9 cellular contexts compared by ENCODE assay signal in the genomic region with DNA sequence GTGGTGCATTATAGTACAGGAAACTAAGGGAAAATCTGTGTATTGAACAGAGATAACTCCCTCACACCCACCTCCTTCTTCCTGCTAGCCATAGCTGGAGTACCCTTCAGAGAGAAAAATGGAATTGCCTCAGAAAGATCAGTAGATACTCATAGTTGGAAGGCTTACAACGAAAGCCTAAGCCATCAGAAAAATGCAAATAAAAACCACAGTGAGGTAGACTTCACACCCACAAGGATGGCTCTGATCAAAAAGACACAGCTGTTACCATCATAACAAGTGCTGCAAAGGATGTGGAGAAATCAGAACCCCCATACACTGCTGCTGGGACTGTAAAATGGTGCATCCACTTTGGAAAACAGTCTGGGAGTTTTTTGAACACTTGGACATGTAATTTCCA. TPM values are rescaled to one million over a fixed set of nuclear protein-coding genes. Genes with fewer than 3 reads are reported as not detected.
DNase-seq lines count a peak whose midpoint lies in the region; ATAC-seq, FAIRE-seq and TF ChIP-seq lines count a peak whose summit lies in the region.
"Had no signal": no experiment of that assay in that cellular context is flagged by ENCODE, and none has a peak within 500 bp of the region (broad histone marks: within the 10 kb centered on the region; RNA-seq: fewer than 3 reads in every experiment).

No MANE protein-coding gene starts in this region.

- peak; percentile 86 for ATAC-seq in GM19025 (IDR thresholded peaks at IDR 0.05; ENCODE audit: low read depth, unreplicated experiment)
- peak; percentile 95 for ATAC-seq in HG03066 (IDR thresholded peaks at IDR 0.05; ENCODE audit: low read depth, unreplicated experiment)
- ATAC-seq in HepG2, result no peak; the same call in 2 of the 3 replicates

- DNase-seq in AG04450 (ENCODE audit: low read depth, low spot score), result peak; percentile 84
- DNase-seq in astrocyte (ENCODE audit: low read depth), result peak; percentile 95
- DNase-seq in UCSD-AML1 (lab: John Stamatoyannopoulos, UW; ENCODE audit: unreplicated experiment), result no peak
- no peak for DNase-seq in prostate gland (ENCODE audit: low spot score)
- no peak for DNase-seq in HepG2 (ENCODE audit: low spot score)
- DNase-seq in NCI-H510A treated with DMSO at 0.1 percent for 48 hours (lab: John Stamatoyannopoulos, UW), result no peak
- DNase-seq: head of caudate nucleus had no signal

- H3K27me3 Mint-ChIP-seq in astrocyte (ENCODE audit: low read depth, unreplicated experiment), result no peaks in the 10 kb centered on the region

- no peaks in the 10 kb centered on the region for H4K20me1 ChIP-seq in astrocyte (ENCODE audit: insufficient read depth, low read length)
- H4K20me1 ChIP-seq in HepG2 (ENCODE audit: insufficient read depth, low read length), result no peaks in the 10 kb centered on the region

- H3K4me1 ChIP-seq in astrocyte (ENCODE audit: insufficient read depth, low read length) (peaks cover 49% of the 10 kb centered on the region), prostate gland (replicated peaks) (no peaks in the 10 kb centered on the region), HepG2 (ENCODE audit: insufficient read depth, low read length) (peaks cover 45% of the 10 kb centered on the region)

- no peaks in the 10 kb centered on the region for H3K36me3 Mint-ChIP-seq in astrocyte (ENCODE audit: low read depth, unreplicated experiment)

- peak overlapping the region; percentile 82 for H3K27ac Mint-ChIP-seq in astrocyte (ENCODE audit: unreplicated experiment)

- POLR2A ChIA-PET in AG04450 (lab: Yijun Ruan, JAX), result no interaction called here
- POLR2A ChIA-PET in HepG2 (lab: Yijun Ruan, JAX), result no interaction called here

- 35% methylated on average over 1 of the region's 1 CpG for WGBS in prostate gland
- 33% methylated on average over 1 of the region's 1 CpG for WGBS in HepG2 (ENCODE audit: low lambda C conversion rate)

- H3K4me3 Mint-ChIP-seq in astrocyte (ENCODE audit: unreplicated experiment), result peak overlapping the region; percentile 61

- no peak for TF ChIP-seq RAD21 in HepG2 (CRISPR knock-in tag; IDR thresholded peaks at IDR 0.05)

- no TSS peak for BruUV-seq in HepG2 (replicated peaks; lab: Mats Ljungman, UMichigan)

- CTCF ChIA-PET in AG04450 (lab: Charles Lee) (interaction anchor here (1.0 to 1.7 kb wide), 2 partner anchors 49 to 196 kb away, joined by 4 read pairs; no protein-coding TSS in a partner anchor), HepG2 (lab: Yijun Ruan, JAX; ENCODE audit: low intra/inter-chr PET ratio, low total read pairs) (no interaction called here)

- peaks cover 43% of the 10 kb centered on the region for H3K4me1 Mint-ChIP-seq in astrocyte (ENCODE audit: low read depth, unreplicated experiment)

- H3K9me3 ChIP-seq in AG04450 (ENCODE audit: control insufficient read depth, insufficient read depth, low read length) (no peaks in the 10 kb centered on the region), astrocyte (ENCODE audit: insufficient read depth, low read depth, low read length) (no peaks in the 10 kb centered on the region), prostate gland (no peaks in the 10 kb centered on the region), HepG2 (ENCODE audit: low read length) (no peaks in the 10 kb centered on the region)

- in situ Hi-C loops in HepG2 (cut with HindIII; ENCODE audit: extremely low pct_ligation_motif_present, low pct_unique_long_range_greater_than_20kb), result no loop called here

- H3K36me3 ChIP-seq in astrocyte (ENCODE audit: insufficient read depth, low read length) (no peaks in the 10 kb centered on the region), prostate gland (no peaks in the 10 kb centered on the region), HepG2 (replicated peaks in 1 of 2; ENCODE audit: control insufficient read depth in 1 of 2, insufficient read depth in 2 of 2, low read length in 2 of 2) (no peaks in the 10 kb centered on the region)

- peak overlapping the region; percentile 0 for H2AFZ ChIP-seq in astrocyte (ENCODE audit: low read depth, low read length)
- no peak overlapping the region for H2AFZ ChIP-seq in HepG2 (ENCODE audit: low read length)

- TF ChIP-seq CTCF in AG04450 (IDR thresholded peaks at IDR 0.05; ENCODE audit: low read depth, low read length) (no peak), astrocyte (IDR thresholded peaks at IDR 0.05; ENCODE audit: insufficient read depth, low read depth, low read length) (no peak), prostate gland (IDR thresholded peaks at IDR 0.05) (no peak), HepG2 (CRISPR knock-in tag; IDR thresholded peaks at IDR 0.05) (no peak)

- TF ChIP-seq EP300 in HepG2 (IDR thresholded peaks at IDR 0.05; ENCODE audit: low read depth in 2 of 2, low read length in 2 of 2) (no peak), HepG2 (CRISPR knock-in tag; IDR thresholded peaks at IDR 0.05; ENCODE audit: borderline replicate concordance) (no peak)

- H3K27ac ChIP-seq in AG04450 (ENCODE audit: low read depth, low read length) (peak overlapping the region; percentile 62), astrocyte (ENCODE audit: low read depth, low read length) (peak overlapping the region; percentile 79), prostate gland (no peak overlapping the region), HepG2 (ENCODE audit: extremely low read length, insufficient read depth, low read length) (no peak overlapping the region)

- peak overlapping the region; percentile 54 for H3K4me2 ChIP-seq in astrocyte (ENCODE audit: low read length)
- no peak overlapping the region for H3K4me2 ChIP-seq in HepG2 (ENCODE audit: low read depth, low read length)

- H3K27me3 ChIP-seq in AG04450 (ENCODE audit: control insufficient read depth, insufficient read depth, low read length), result no peaks in the 10 kb centered on the region
- H3K27me3 ChIP-seq in astrocyte (ENCODE audit: insufficient read depth, low read length), result no peaks in the 10 kb centered on the region
- H3K27me3 ChIP-seq in prostate gland (replicated peaks; ENCODE audit: insufficient read depth), result no peaks in the 10 kb centered on the region
- H3K27me3 ChIP-seq in HepG2 (ENCODE audit: control insufficient read depth in 1 of 2, insufficient read depth in 2 of 2, low read length in 2 of 2), result no peaks in the 10 kb centered on the region

- TF ChIP-seq POLR2A in prostate gland (IDR thresholded peaks at IDR 0.05) (no peak), HepG2 (IDR thresholded peaks at IDR 0.05; ENCODE audit: insufficient read depth in 1 of 2, low read depth in 2 of 2, low read length in 2 of 2) (no peak)

- intact Hi-C loops in prostate gland (cut with DNase I), result no loop called here
- intact Hi-C loops in HepG2 (cut with micrococcal nuclease; ENCODE audit: unreplicated experiment), result no loop called here

- no peaks in the 10 kb centered on the region for H3K79me2 ChIP-seq in astrocyte (ENCODE audit: insufficient read depth, low read length)
- H3K79me2 ChIP-seq in HepG2 (ENCODE audit: insufficient read depth, low read length), result no peaks in the 10 kb centered on the region

- FAIRE-seq in astrocyte (lab: Jason Lieb, UNC), result peak; percentile 45
- no peak for FAIRE-seq in HepG2 (lab: Jason Lieb, UNC)

- H3K9me3 Mint-ChIP-seq in astrocyte (ENCODE audit: unreplicated experiment), result no peaks in the 10 kb centered on the region

- H3K9ac ChIP-seq in astrocyte (ENCODE audit: low read length) (peak overlapping the region; percentile 23), HepG2 (ENCODE audit: insufficient read depth, low read depth, low read length) (no peak overlapping the region)

- H3K4me3 ChIP-seq in AG04450 (ENCODE audit: low read depth, low read length), result no peak overlapping the region
- no peak overlapping the region for H3K4me3 ChIP-seq in astrocyte (ENCODE audit: insufficient read depth, low read depth, low read length)
- no peak overlapping the region for H3K4me3 ChIP-seq in prostate gland
- no peak overlapping the region for H3K4me3 ChIP-seq in HepG2 (replicated peaks in 1 of 3; ENCODE audit: insufficient read depth in 1 of 3, low read depth in 2 of 3, low read length in 3 of 3)

TF ChIP-seq in HepG2, 621 proteins besides CTCF, POLR2A, EP300 and RAD21 (continues in another document):
- TF ChIP-seq BRCA1 (CRISPR knock-in tag; IDR thresholded peaks at IDR 0.05) (no peak), ERF (CRISPR knock-in tag; IDR thresholded peaks at IDR 0.05) (no peak), ZNF224 (CRISPR knock-in tag; IDR thresholded peaks at IDR 0.05) (no peak), PAF1 (CRISPR knock-in tag; IDR thresholded peaks at IDR 0.05) (no peak), KDM2A (CRISPR knock-in tag; IDR thresholded peaks at IDR 0.05; ENCODE audit: borderline replicate concordance, low read depth) (no peak), ZNF83 (CRISPR knock-in tag; IDR thresholded peaks at IDR 0.05; ENCODE audit: borderline replicate concordance) (no peak), NR3C1 (CRISPR knock-in tag; IDR thresholded peaks at IDR 0.05) (no peak), MIER3 (CRISPR knock-in tag; IDR thresholded peaks at IDR 0.05; ENCODE audit: borderline replicate concordance) (no peak)

RNA-seq across cellular contexts. Expression of gene DLG1, which starts 7.4 kb away (rescaled TPM):
- polyA plus RNA-seq in AG04450 (2011; rRNA removed) (50.0 and 58.9 TPM in 2 replicates), HepG2 (2011; rRNA removed) (30.4 and 30.5 TPM in 2 replicates)
- 57.1 and 73.5 TPM in 2 replicates for polyA minus RNA-seq in AG04450 (2011; rRNA and poly(A)+ RNA removed)
- total RNA-seq in astrocyte (161 and 210 TPM in 2 replicates), prostate gland (10 to 100 TPM; 59.0 to 98.2 TPM), HepG2 (2016; rRNA removed; fragmentation: Illumina TruSeq; extraction: Trizol) (104 and 105 TPM in 2 replicates)
- total RNA-seq in HepG2 (2016; cell fraction: cytosol; rRNA removed; fragmentation: Illumina TruSeq; extraction: Trizol; ENCODE audit: low read depth), result 40.0 and 44.2 TPM in 2 replicates
- total RNA-seq in HepG2 (2016; cell fraction: insoluble cytoplasmic fraction; rRNA removed; fragmentation: Illumina TruSeq; extraction: Trizol), result 102 and 106 TPM in 2 replicates
- total RNA-seq in HepG2 (2016; cell fraction: membrane; rRNA removed; fragmentation: Illumina TruSeq; extraction: Trizol), result 33.5 and 37.5 TPM in 2 replicates
- total RNA-seq in HepG2 (2016; cell fraction: nucleus; rRNA removed; fragmentation: Illumina TruSeq; extraction: Trizol), result 208 and 219 TPM in 2 replicates
- 7.7 and 13.1 TPM in 2 replicates for polyA plus RNA-seq in HepG2 (2011; cell fraction: cytosol; rRNA removed)
- 38.0 and 75.0 TPM in 2 replicates for polyA plus RNA-seq in HepG2 (2011; cell fraction: nucleus; rRNA removed)
- 34.1 and 38.3 TPM in 2 replicates for polyA plus RNA-seq in HepG2 (2012)
- polyA plus RNA-seq in HepG2 (2016; cell fraction: cytosol; fragmentation: Illumina TruSeq; extraction: Trizol; ENCODE audit: low read depth), result 3.7 and 3.9 TPM in 2 replicates
- 67.8 and 68.9 TPM in 2 replicates for polyA plus RNA-seq in HepG2 (2016; cell fraction: insoluble cytoplasmic fraction; fragmentation: Illumina TruSeq; extraction: Trizol; ENCODE audit: low read depth)
- 10.5 and 12.7 TPM in 2 replicates for polyA plus RNA-seq in HepG2 (2016; cell fraction: membrane; fragmentation: Illumina TruSeq; extraction: Trizol; ENCODE audit: low read depth)
- 110 and 123 TPM in 2 replicates for polyA plus RNA-seq in HepG2 (2016; cell fraction: nucleus; fragmentation: Illumina TruSeq; extraction: Trizol; ENCODE audit: insufficient read depth, low read depth)
- 42.3 and 46.0 TPM in 2 replicates for polyA minus RNA-seq in HepG2 (2011; rRNA and poly(A)+ RNA removed; ENCODE audit: low replicate concordance)
- polyA minus RNA-seq in HepG2 (2011; cell fraction: cytosol; rRNA and poly(A)+ RNA removed), result 23.2 and 29.7 TPM in 2 replicates
- polyA minus RNA-seq in HepG2 (2011; cell fraction: nucleus; rRNA and poly(A)+ RNA removed), result 241 and 244 TPM in 2 replicates

Comparison
In these comparisons a context has a peak if more than half of its experiments do, and no peak if none do; other contexts are left out.
1. DNase-seq: peak in AG04450 (single experiment) and astrocyte (single experiment); none in UCSD-AML1 (single experiment), prostate gland (single experiment), HepG2 (single experiment) and NCI-H510A treated with DMSO at 0.1 percent for 48 hours (single experiment).
2. H3K27ac ChIP-seq: peak in AG04450 (single experiment) and astrocyte (single experiment); none in prostate gland (0 of 2) and HepG2 (single experiment).